Comparison of ENCODE assay signal across 11 cellular contexts in the genomic region with DNA sequence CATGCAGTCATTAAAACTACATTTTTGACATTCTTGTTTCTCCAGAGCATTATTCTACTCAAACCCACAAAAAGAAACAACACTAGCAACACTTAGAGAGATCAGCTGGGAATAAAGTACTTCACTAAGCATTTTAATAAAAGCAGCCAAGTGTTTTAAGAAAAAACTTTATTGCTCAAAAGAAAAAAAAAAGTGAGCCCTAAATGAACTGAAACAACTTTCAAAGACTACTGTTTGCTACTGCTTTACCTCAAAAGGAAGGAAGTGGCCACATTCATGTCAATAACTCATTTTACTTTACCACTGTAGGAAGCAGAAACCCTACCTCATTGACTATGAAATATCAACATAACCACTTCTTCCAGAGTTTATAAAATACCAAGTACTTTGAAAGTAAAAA.
DNase-seq lines count a peak whose midpoint lies in the region; ATAC-seq and TF ChIP-seq lines count a peak whose summit lies in the region.
"Had no signal": no experiment of that assay in that cellular context is flagged by ENCODE, and none has a peak within 500 bp of the region (broad histone marks: within the 10 kb centered on the region; RNA-seq: fewer than 3 reads in every experiment).

No MANE protein-coding gene starts in this region.

- no peaks in the 10 kb centered on the region for H3K27me3 ChIP-seq in suprapubic skin

- no peak overlapping the region for H3K4me3 ChIP-seq in suprapubic skin

- H3K9me3 ChIP-seq in suprapubic skin: no peaks in the 10 kb centered on the region

- no peak for TF ChIP-seq EP300 in suprapubic skin (IDR thresholded peaks at IDR 0.05)

- H3K27ac ChIP-seq in suprapubic skin: no peak overlapping the region

- H3K36me3 ChIP-seq in suprapubic skin: peaks cover 38% of the 10 kb centered on the region

- no peaks in the 10 kb centered on the region for H3K4me1 ChIP-seq in suprapubic skin

- TF ChIP-seq CTCF in suprapubic skin (IDR thresholded peaks at IDR 0.05): no peak

- DNase-seq in CD1c-positive myeloid dendritic cell (ENCODE audit: extremely low spot score) (peak; percentile 10), M059J (ENCODE audit: low read depth) (peak; percentile 9), middle frontal gyrus (ENCODE audit: extremely low spot score, low spot score) (no peak), suprapubic skin (ENCODE audit: low spot score in 2 of 2) (no peak)
- peak; percentile 70 for DNase-seq in central memory CD4-positive, alpha-beta T cell
- no peak for DNase-seq in activated CD4-positive, alpha-beta T cell treated with anti-CD3 and anti-CD28 coated beads for 4 hours
- DNase-seq: DMS79 treated with DMSO at 0.1 percent for 48 hours; H7; stimulated activated CD4-positive, alpha-beta T cell treated with anti-CD3 and anti-CD28 coated beads, Interleukin-15, amount 100 ng/mL, for 24 hours had no signal

- peak; percentile 62 for ATAC-seq in GM19035 (IDR thresholded peaks at IDR 0.05; ENCODE audit: unreplicated experiment)
- no peak for ATAC-seq in GM18511 (IDR thresholded peaks at IDR 0.05; ENCODE audit: unreplicated experiment)

- TF ChIP-seq POLR2A in suprapubic skin (IDR thresholded peaks at IDR 0.05): no peak

Comparison
In these comparisons a context has a peak if more than half of its experiments do, and no peak if none do; other contexts are left out.
1. DNase-seq: peak in CD1c-positive myeloid dendritic cell (single experiment), M059J (single experiment) and central memory CD4-positive, alpha-beta T cell (single experiment); none in middle frontal gyrus (single experiment), activated CD4-positive, alpha-beta T cell treated with anti-CD3 and anti-CD28 coated beads for 4 hours (0 of 2) and suprapubic skin (0 of 2).